18 cellular contexts compared by ENCODE assay signal in the genomic region with DNA sequence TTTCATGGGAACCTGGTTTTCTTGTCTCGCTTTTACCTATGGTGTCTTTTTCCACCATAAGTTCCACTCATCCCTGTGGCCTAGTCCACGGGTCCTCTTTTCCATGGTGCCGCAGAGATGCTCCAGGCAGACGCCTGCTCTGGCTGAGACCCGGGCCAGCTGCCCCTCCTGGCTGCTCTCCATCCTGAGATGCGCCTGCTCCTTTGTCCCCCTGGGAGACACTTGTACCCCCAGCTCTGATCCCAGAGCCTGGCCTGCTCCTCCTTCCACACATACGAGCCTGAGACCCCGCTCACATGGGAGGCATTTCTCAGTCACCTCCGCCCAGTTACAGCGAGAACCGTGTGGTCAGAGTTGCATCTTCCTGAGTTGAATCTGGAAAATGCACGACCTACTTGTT. TPM values are rescaled to one million over a fixed set of nuclear protein-coding genes. Genes with fewer than 3 reads are reported as not detected.
DNase-seq lines count a peak whose midpoint lies in the region; ATAC-seq and TF ChIP-seq lines count a peak whose summit lies in the region.
"Had no signal": no experiment of that assay in that cellular context is flagged by ENCODE, and none has a peak within 500 bp of the region (broad histone marks: within the 10 kb centered on the region; RNA-seq: fewer than 3 reads in every experiment).

No MANE protein-coding gene starts in this region.

- POLR2A ChIA-PET in naive thymus-derived CD4-positive, alpha-beta T cell (lab: Charles Lee), result no interaction called here

- ATAC-seq in T-helper 17 cell, result no peak
- ATAC-seq in naive thymus-derived CD4-positive, alpha-beta T cell, result no peak
- ATAC-seq: SK-N-SH treated with all-trans-retinoic acid at 6 μM for 48 hours had no signal

- DNase-seq in left ventricle myocardium inferior (no peak), right atrium auricular region (ENCODE audit: low spot score) (no peak), T-helper 17 cell (no peak), type B pancreatic cell (ENCODE audit: extremely low spot score, unreplicated experiment) (peak; percentile 56), DMS 273 treated with DMSO at 0.1 percent for 48 hours (lab: John Stamatoyannopoulos, UW) (no peak), iPS-NIHi11 (ENCODE audit: low spot score) (no peak)
- DNase-seq in naive thymus-derived CD4-positive, alpha-beta T cell, result no peak
- DNase-seq: CD8-positive, alpha-beta memory T cell; H9; Kasumi-1; NCI-H1105; NCI-H1694; NCI-H2107; NCI-H345; NCI-H69; SHP77 treated with DMSO at 0.1 percent for 48 hours had no signal

- H3K4me1 ChIP-seq in left ventricle myocardium inferior (peaks cover 30% of the 10 kb centered on the region), right atrium auricular region (no peaks in the 10 kb centered on the region)
- no peaks in the 10 kb centered on the region for H3K4me1 ChIP-seq in naive thymus-derived CD4-positive, alpha-beta T cell (ENCODE audit: control insufficient read depth in 2 of 2, insufficient read depth in 2 of 2, low read length in 2 of 2)

- no peak overlapping the region for H3K4me3 Mint-ChIP-seq in T-helper 17 cell
- no peak overlapping the region for H3K4me3 Mint-ChIP-seq in naive thymus-derived CD4-positive, alpha-beta T cell
- no peak overlapping the region for H3K4me3 Mint-ChIP-seq in type B pancreatic cell
- H3K4me3 Mint-ChIP-seq: B cell; CD8-positive, alpha-beta memory T cell; H9 had no signal

- peak overlapping the region; percentile 49 for H3K27ac Mint-ChIP-seq in T-helper 17 cell
- peak overlapping the region in 6 of 9 donors; percentile 29 to 88 (median 80) for H3K27ac Mint-ChIP-seq in naive thymus-derived CD4-positive, alpha-beta T cell
- no peak overlapping the region for H3K27ac Mint-ChIP-seq in type B pancreatic cell

- H3K9me3 Mint-ChIP-seq in naive thymus-derived CD4-positive, alpha-beta T cell, result peaks cover 0 to 1% (median 0%) of the 10 kb centered on the region in 11 donors
- no peaks in the 10 kb centered on the region for H3K9me3 Mint-ChIP-seq in type B pancreatic cell
- H3K9me3 Mint-ChIP-seq: CD8-positive, alpha-beta memory T cell; H9 had no signal

- intact Hi-C loops in left ventricle myocardium inferior (cut with micrococcal nuclease), result no loop called here
- intact Hi-C loops in naive thymus-derived CD4-positive, alpha-beta T cell (cut with micrococcal nuclease), result no loop called here

- H3K27me3 Mint-ChIP-seq in T-helper 17 cell, result no peaks in the 10 kb centered on the region
- no peaks in the 10 kb centered on the region for H3K27me3 Mint-ChIP-seq in naive thymus-derived CD4-positive, alpha-beta T cell
- H3K27me3 Mint-ChIP-seq in type B pancreatic cell, result no peaks in the 10 kb centered on the region
- H3K27me3 Mint-ChIP-seq: B cell; CD8-positive, alpha-beta memory T cell had no signal

- no peak for TF ChIP-seq CTCF in left ventricle myocardium inferior (IDR thresholded peaks at IDR 0.05; ENCODE audit: borderline replicate concordance)
- TF ChIP-seq CTCF in right atrium auricular region (IDR thresholded peaks at IDR 0.05), result no peak
- TF ChIP-seq CTCF in type B pancreatic cell (conservative IDR thresholded peaks at IDR 0.05), result no peak

- H3K27ac ChIP-seq in left ventricle myocardium inferior (replicated peaks) (peak overlapping the region; percentile 90), right atrium auricular region (no peak overlapping the region)
- no peak overlapping the region for H3K27ac ChIP-seq in naive thymus-derived CD4-positive, alpha-beta T cell (ENCODE audit: low read depth, low read length)

- H3K36me3 ChIP-seq in left ventricle myocardium inferior, result peaks cover 15% of the 10 kb centered on the region
- H3K36me3 ChIP-seq in right atrium auricular region, result peaks cover 9% of the 10 kb centered on the region
- peaks cover 0 to 58% (median 12%) of the 10 kb centered on the region in 3 experiments for H3K36me3 ChIP-seq in naive thymus-derived CD4-positive, alpha-beta T cell (ENCODE audit: control insufficient read depth in 2 of 3, insufficient read depth in 3 of 3, low read length in 3 of 3)

- H3K27me3 ChIP-seq in left ventricle myocardium inferior (ENCODE audit: low read depth) (no peaks in the 10 kb centered on the region), right atrium auricular region (no peaks in the 10 kb centered on the region)
- H3K27me3 ChIP-seq in naive thymus-derived CD4-positive, alpha-beta T cell (ENCODE audit: control insufficient read depth in 2 of 2, insufficient read depth in 2 of 2, low read length in 2 of 2), result no peaks in the 10 kb centered on the region

- H3K9me3 ChIP-seq in left ventricle myocardium inferior (replicated peaks), result no peaks in the 10 kb centered on the region
- H3K9me3 ChIP-seq in right atrium auricular region, result no peaks in the 10 kb centered on the region
- H3K9me3 ChIP-seq in T-helper 17 cell (ENCODE audit: control insufficient read depth, low read length, poor library complexity, severe bottlenecking), result no peaks in the 10 kb centered on the region
- H3K9me3 ChIP-seq in naive thymus-derived CD4-positive, alpha-beta T cell (ENCODE audit: control insufficient read depth in 2 of 3, low read length in 3 of 3), result no peaks in the 10 kb centered on the region

- H3K4me1 Mint-ChIP-seq in T-helper 17 cell (peaks cover 27% of the 10 kb centered on the region), type B pancreatic cell (ENCODE audit: unreplicated experiment) (peaks cover 11% of the 10 kb centered on the region)
- peaks cover 11 to 48% (median 15%) of the 10 kb centered on the region in 7 donors for H3K4me1 Mint-ChIP-seq in naive thymus-derived CD4-positive, alpha-beta T cell
- H3K4me1 Mint-ChIP-seq: H9 had no signal

- H3K4me3 ChIP-seq in left ventricle myocardium inferior, result peak overlapping the region; percentile 48
- no peak overlapping the region for H3K4me3 ChIP-seq in right atrium auricular region
- no peak overlapping the region for H3K4me3 ChIP-seq in naive thymus-derived CD4-positive, alpha-beta T cell (ENCODE audit: low read length)

- CTCF ChIA-PET in naive thymus-derived CD4-positive, alpha-beta T cell (lab: Charles Lee), result no interaction called here

- H3K36me3 Mint-ChIP-seq in T-helper 17 cell (ENCODE audit: low read depth) (peaks cover 3% of the 10 kb centered on the region), type B pancreatic cell (peaks cover 5% of the 10 kb centered on the region)
- H3K36me3 Mint-ChIP-seq in naive thymus-derived CD4-positive, alpha-beta T cell, result peaks cover 9 to 35% (median 22%) of the 10 kb centered on the region in 5 donors

RNA-seq across cellular contexts. Expression of gene RNASET2, which starts 29.6 kb away (rescaled TPM):
- 13.4 TPM for total RNA-seq in left ventricle myocardium inferior
- total RNA-seq in right atrium auricular region, result 10 to 100 TPM; 24.2 to 33.1 TPM
- total RNA-seq in T-helper 17 cell, result 100 to 1,000 TPM; 245 to 340 TPM
- 100 to 1,000 TPM; 147 to 332 (median 264) TPM for total RNA-seq in naive thymus-derived CD4-positive, alpha-beta T cell
- polyA plus RNA-seq in naive thymus-derived CD4-positive, alpha-beta T cell, result 100 to 1,000 TPM; 521 to 683 TPM
- total RNA-seq in type B pancreatic cell (ENCODE audit: low replicate concordance), result 32.3 and 45.5 TPM in 2 replicates
